27 cellular contexts compared by ENCODE assay signal in genomic region chr4:174137698-174138097, GRCh38.
"Had no signal": no experiment of that assay in that cellular context is flagged by ENCODE, and none has a peak within 500 bp of the region (broad histone marks: within the 10 kb centered on the region; RNA-seq: fewer than 3 reads in every experiment).

No MANE protein-coding gene starts in this region.

- H3K9me3 ChIP-seq: ascending aorta, body of pancreas, MG63, Peyer's patch, SJCRH30 had no signal

- H3K4me1 ChIP-seq: ascending aorta, body of pancreas, Peyer's patch, SJCRH30 had no signal

- ATAC-seq: activated CD8-positive, alpha-beta memory T cell treated with anti-CD3 and anti-CD28 coated beads, Interleukin-2, amount 10 ng/mL, durations not matched to agents 7 days and 5 days; activated naive CD4-positive, alpha-beta T cell treated with anti-CD3 and anti-CD28 coated beads, Interleukin-2, amount 50 U/mL, for 72 hours; activated naive CD8-positive, alpha-beta T cell treated with anti-CD3 and anti-CD28 coated beads, Interleukin-2, amount 50 U/mL, for 24 hours; body of pancreas; WTC11 had no signal

- H3K27me3 ChIP-seq: ascending aorta, MG63, Peyer's patch, SJCRH30 had no signal

- DNase-seq: activated CD4-positive, alpha-beta T cell treated with anti-CD3 and anti-CD28 coated beads for 1 hour; activated CD4-positive, alpha-beta T cell treated with anti-CD3 and anti-CD28 coated beads, Interleukin-2, amount 10 ng/mL, durations not matched to agents 24 days and 14 days; activated CD4-positive, alpha-beta T cell treated with anti-CD3 and anti-CD28 coated beads, Interleukin-2, amount 50 U/mL, for 48 hours; activated CD8-positive, alpha-beta memory T cell treated with anti-CD3 and anti-CD28 coated beads, Interleukin-2, amount 10 ng/mL, durations not matched to agents 7 days and 5 days; activated effector memory CD4-positive, alpha-beta T cell treated with anti-CD3 and anti-CD28 coated beads, Interleukin-2, amount 50 U/mL, for 16 hours; activated naive CD4-positive, alpha-beta T cell treated with Interleukin-2 at 50 U/mL for 16 hours; activated naive CD8-positive, alpha-beta T cell treated with anti-CD3 and anti-CD28 coated beads, Interleukin-2, amount 50 U/mL, for 24 hours; activated T-cell treated with anti-CD3 and anti-CD28 coated beads, Interleukin-2, amount 50 U/mL, for 24 hours; amniotic stem cell; body of pancreas; central memory CD4-positive, alpha-beta T cell; MG63; MV-4-11; NCI-H1092 treated with DMSO at 0.1 percent for 48 hours; NCI-H1417 treated with DMSO at 0.1 percent for 48 hours; NCI-H1694; NCI-H2029; NCI-H2107; NCI-H510A treated with DMSO at 0.1 percent for 48 hours; NCI-H82; Peyer's patch; Right ventricle myocardium superior; SJCRH30 had no signal

- H3K27ac ChIP-seq: ascending aorta, body of pancreas, Peyer's patch, RWPE1, SJCRH30 had no signal

- H3K36me3 ChIP-seq: ascending aorta, MG63, Peyer's patch, SJCRH30 had no signal

- H3K4me3 ChIP-seq: ascending aorta, body of pancreas, MG63, Peyer's patch, SJCRH30 had no signal
